14 cellular contexts compared by ENCODE assay signal in genomic region chr5:114185274-114185673, GRCh38.
A peak's percentile ranks its signal among the peaks of the same experiment; 100 is the strongest.
DNase-seq lines count a peak whose midpoint lies in the region; ATAC-seq, FAIRE-seq and TF ChIP-seq lines count a peak whose summit lies in the region.
"Had no signal": no experiment of that assay in that cellular context is flagged by ENCODE, and none has a peak within 500 bp of the region (broad histone marks: within the 10 kb centered on the region; RNA-seq: fewer than 3 reads in every experiment).

No MANE protein-coding gene starts in this region.

- H2AK5ac ChIP-seq in H1 (ENCODE audit: low read depth, low read length), result no peak overlapping the region

- no peak for FAIRE-seq in H1 (lab: Jason Lieb, UNC)
- FAIRE-seq: astrocyte, D721Med, GM19239 had no signal

- H3K27me3 Mint-ChIP-seq in CD8-positive, alpha-beta memory T cell, result peaks cover 0 to 2% of the 10 kb centered on the region in 2 donors
- H3K27me3 Mint-ChIP-seq: activated T-cell treated with anti-CD3 and anti-CD28 coated beads, Interleukin-2, amount 50 U/mL, for 24 hours had no signal

- no peak for TF ChIP-seq CTCF in H1 (IDR thresholded peaks at IDR 0.05; ENCODE audit: control extremely low read depth in 1 of 3, insufficient read depth in 1 of 3, low read depth in 1 of 3, low read length in 3 of 3)
- TF ChIP-seq CTCF in body of pancreas (IDR thresholded peaks at IDR 0.05), result no peak

- H3K18ac ChIP-seq in H1 (ENCODE audit: extremely low read depth, low read length), result no peak overlapping the region

- H2BK120ac ChIP-seq in H1 (replicated peaks; ENCODE audit: low read depth, low read length), result no peak overlapping the region

- no peaks in the 10 kb centered on the region for H4K20me1 ChIP-seq in H1 (replicated peaks in 1 of 2; ENCODE audit: control insufficient read depth in 1 of 2, insufficient read depth in 2 of 2, low read length in 2 of 2)

- H3K79me2 ChIP-seq in H1 (ENCODE audit: control insufficient read depth in 1 of 2, insufficient read depth in 2 of 2, low read length in 2 of 2), result no peaks in the 10 kb centered on the region

- no peaks in the 10 kb centered on the region for H3K36me3 Mint-ChIP-seq in CD8-positive, alpha-beta memory T cell

- H3K27ac ChIP-seq in H1 (ENCODE audit: low read depth, low read length) (no peak overlapping the region), body of pancreas (no peak overlapping the region)
- H3K27ac ChIP-seq in CD8-positive, alpha-beta memory T cell (ENCODE audit: low read depth, low read length), result no peak overlapping the region

- H3K36me3 ChIP-seq in H1 (ENCODE audit: control insufficient read depth in 2 of 4, insufficient read depth in 4 of 4, low read length in 3 of 4), result no peaks in the 10 kb centered on the region; a peak in 1 of 8 replicates
- no peaks in the 10 kb centered on the region for H3K36me3 ChIP-seq in CD8-positive, alpha-beta memory T cell (ENCODE audit: insufficient read depth, low read length)
- no peaks in the 10 kb centered on the region for H3K36me3 ChIP-seq in body of pancreas (replicated peaks in 1 of 2; ENCODE audit: insufficient read depth in 1 of 2, low read depth in 2 of 2)

- no peak for TF ChIP-seq POLR2A in H1 (IDR thresholded peaks at IDR 0.05; ENCODE audit: control extremely low read depth in 1 of 2, low read depth in 2 of 2, low read length in 2 of 2)
- TF ChIP-seq POLR2A in body of pancreas (IDR thresholded peaks at IDR 0.05), result no peak

- CTCF ChIA-PET in H1 (lab: Charles Lee; ENCODE audit: partially characterized antibody), result no interaction called here
- CTCF ChIA-PET in CD8-positive, alpha-beta memory T cell (lab: Charles Lee), result no interaction called here

- H2BK12ac ChIP-seq in H1 (ENCODE audit: low read depth, low read length), result no peak overlapping the region

- H3K23me2 ChIP-seq in H1 (ENCODE audit: low read depth, low read length), result no peaks in the 10 kb centered on the region

- H3K27me3 ChIP-seq in H1 (replicated peaks in 1 of 4; ENCODE audit: control insufficient read depth in 3 of 4, extremely low read depth in 1 of 4, insufficient read depth in 3 of 4, low read length in 3 of 4) (no peaks in the 10 kb centered on the region), body of pancreas (no peaks in the 10 kb centered on the region)
- no peaks in the 10 kb centered on the region for H3K27me3 ChIP-seq in CD8-positive, alpha-beta memory T cell (ENCODE audit: insufficient read depth, low read length, poor library complexity, severe bottlenecking)

- H3K4me1 Mint-ChIP-seq in CD8-positive, alpha-beta memory T cell, result no peaks in the 10 kb centered on the region

- no peak overlapping the region for H3K4ac ChIP-seq in H1 (replicated peaks; ENCODE audit: insufficient read length, low read depth, low read length)

- peaks cover 0 to 26% (median 7%) of the 10 kb centered on the region in 5 donors for H3K9me3 Mint-ChIP-seq in CD8-positive, alpha-beta memory T cell

- no peaks in the 10 kb centered on the region for H3K79me1 ChIP-seq in H1 (ENCODE audit: low read depth, low read length)

- no peak overlapping the region for H3K56ac ChIP-seq in H1 (replicated peaks; ENCODE audit: insufficient read length, low read depth, low read length)

- no peak overlapping the region for H2BK15ac ChIP-seq in H1 (ENCODE audit: low read length)

- no peak overlapping the region for H3K9ac ChIP-seq in H1 (replicated peaks in 1 of 4; ENCODE audit: extremely low read depth in 1 of 4, low read depth in 3 of 4, low read length in 3 of 4)
- H3K9ac ChIP-seq: SK-N-SH had no signal

- H3K9me3 ChIP-seq in H1 (ENCODE audit: insufficient read depth in 2 of 2, low read depth in 1 of 2, low read length in 1 of 2), result peaks cover 0 to 5% of the 10 kb centered on the region in 2 experiments; a peak in 1 of 4 replicates
- H3K9me3 ChIP-seq in CD8-positive, alpha-beta memory T cell (ENCODE audit: low read length), result no peaks in the 10 kb centered on the region
- H3K9me3 ChIP-seq in body of pancreas, result no peaks in the 10 kb centered on the region

- no peak overlapping the region for H2BK20ac ChIP-seq in H1 (ENCODE audit: low read length)

- H3K4me3 ChIP-seq in H1 (ENCODE audit: extremely low read depth in 1 of 4, insufficient read depth in 2 of 4, low read depth in 3 of 4, low read length in 4 of 4) (no peak overlapping the region), body of pancreas (no peak overlapping the region)
- H3K4me3 ChIP-seq in CD8-positive, alpha-beta memory T cell (ENCODE audit: low read length), result no peak overlapping the region

- H3K4me1 ChIP-seq in H1 (replicated peaks in 1 of 4; ENCODE audit: control insufficient read depth in 3 of 4, insufficient read depth in 4 of 4, low read length in 3 of 4), result no peaks in the 10 kb centered on the region
- H3K4me1 ChIP-seq in CD8-positive, alpha-beta memory T cell (ENCODE audit: insufficient read depth, low read length), result no peaks in the 10 kb centered on the region
- no peaks in the 10 kb centered on the region for H3K4me1 ChIP-seq in body of pancreas

- no peak for ATAC-seq in GM21360 (IDR thresholded peaks at IDR 0.05; ENCODE audit: unreplicated experiment)
- no peak for ATAC-seq in body of pancreas

- 77% methylated on average over 8 of the region's 8 CpGs; no CpG with 5 or more reads in 1 of the 2 experiments for WGBS in H1 (ENCODE audit: extremely low coverage in 1 of 2, insufficient coverage in 1 of 2, insufficient read length in 1 of 2, insufficient replicate concordance in 2 of 2, low coverage in 1 of 2, low lambda C conversion rate in 2 of 2, missing lambda C conversion rate in 1 of 2), 2 experiments
- WGBS in body of pancreas, 2 donors, result 82 to 89% methylated on average over 8 of the region's 8 CpGs

- peak overlapping the region; percentile 74 for H2AFZ ChIP-seq in H1 (ENCODE audit: low read length)

- DNase-seq in HT1080 (ENCODE audit: low read depth) (peak; percentile 13), H1 (ENCODE audit: low read depth in 1 of 2, low spot score in 2 of 2) (no peak), left kidney (ENCODE audit: low read depth, low spot score) (peak; percentile 21), body of pancreas (no peak), foreskin melanocyte (no peak)
- no peak for DNase-seq in CD8-positive, alpha-beta memory T cell
- DNase-seq: activated T-cell treated with anti-CD3 and anti-CD28 coated beads, Interleukin-2, amount 50 U/mL, for 24 hours; effector memory CD4-positive, alpha-beta T cell; NCI-H748 treated with DMSO at 0.1 percent for 48 hours; SK-N-SH had no signal

- no peak overlapping the region for H4K91ac ChIP-seq in H1 (replicated peaks; ENCODE audit: insufficient read length, low read length)

- H3K23ac ChIP-seq in H1 (ENCODE audit: insufficient read length), result no peak overlapping the region

- TF ChIP-seq EP300 in H1 (IDR thresholded peaks at IDR 0.05; ENCODE audit: borderline replicate concordance in 1 of 2, low read depth in 2 of 2, low read length in 2 of 2), result no peak

- H4K5ac ChIP-seq in H1 (ENCODE audit: insufficient read length, low read depth, low read length), result no peak overlapping the region

- H2BK5ac ChIP-seq in H1 (ENCODE audit: low read depth, low read length), result no peak overlapping the region

- intact Hi-C loops in body of pancreas (cut with DNase I), result no loop called here

- POLR2A ChIA-PET in H1 (lab: Charles Lee; ENCODE audit: partially characterized antibody), result no interaction called here
- POLR2A ChIA-PET in CD8-positive, alpha-beta memory T cell (lab: Charles Lee), result no interaction called here

- no peak overlapping the region for H3K4me2 ChIP-seq in H1 (ENCODE audit: insufficient read depth in 1 of 2, low read depth in 2 of 2, low read length in 2 of 2)
- H3K4me2 ChIP-seq: SK-N-SH had no signal

- H4K8ac ChIP-seq in H1 (ENCODE audit: extremely low read depth, insufficient read depth, low read length), result no peak overlapping the region

- H3K27ac Mint-ChIP-seq in CD8-positive, alpha-beta memory T cell, result no peak overlapping the region
- H3K27ac Mint-ChIP-seq: activated T-cell treated with anti-CD3 and anti-CD28 coated beads, Interleukin-2, amount 50 U/mL, for 24 hours had no signal

- H3K4me3 Mint-ChIP-seq in CD8-positive, alpha-beta memory T cell, result no peak overlapping the region
- H3K4me3 Mint-ChIP-seq: activated T-cell treated with anti-CD3 and anti-CD28 coated beads, Interleukin-2, amount 50 U/mL, for 24 hours had no signal

- TF ChIP-seq RAD21 in H1 (IDR thresholded peaks at IDR 0.05 in 1 of 2, conservative IDR thresholded peaks at IDR 0.05 in 1 of 2; ENCODE audit: low read depth in 2 of 2, low read length in 2 of 2), result no peak

- no peak overlapping the region for H3K14ac ChIP-seq in H1 (ENCODE audit: insufficient read length)

TF ChIP-seq in H1, 55 proteins besides CTCF, POLR2A, EP300 and RAD21:
- TF ChIP-seq POLR2AphosphoS5 (IDR thresholded peaks at IDR 0.05; ENCODE audit: low read depth, low read length) (no peak), CHD1 (IDR thresholded peaks at IDR 0.05; ENCODE audit: low read depth, low read length) (no peak), NANOG (IDR thresholded peaks at IDR 0.05; ENCODE audit: insufficient read depth, low read depth, low read length, poor library complexity, severe bottlenecking) (no peak), KDM5A (IDR thresholded peaks at IDR 0.05; ENCODE audit: low read length) (no peak), HDAC6 (IDR thresholded peaks at IDR 0.05; ENCODE audit: low read depth, low read length) (no peak), SIRT6 (IDR thresholded peaks at IDR 0.05; ENCODE audit: low read length) (no peak)
- TF ChIP-seq, protein P1, sequence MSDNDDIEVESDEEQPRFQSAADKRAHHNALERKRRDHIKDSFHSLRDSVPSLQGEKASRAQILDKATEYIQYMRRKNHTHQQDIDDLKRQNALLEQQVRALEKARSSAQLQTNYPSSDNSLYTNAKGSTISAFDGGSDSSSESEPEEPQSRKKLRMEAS (IDR thresholded peaks at IDR 0.05), result no peak
TF ChIP-seq in H1: peak in this region for 0.

Comparison
In these comparisons a context has a peak if more than half of its experiments do, and no peak if none do; other contexts are left out.
1. DNase-seq: peak in HT1080 (single experiment) and left kidney (single experiment); none in H1 (0 of 2), CD8-positive, alpha-beta memory T cell (0 of 5), body of pancreas (0 of 4) and foreskin melanocyte (single experiment).